Comparison of ENCODE assay signal across 1 cellular context in genomic region chr19:18312021-18312534, GRCh38.
TF ChIP-seq lines count a peak whose summit lies in the region.

No MANE protein-coding gene starts in this region.

TF ChIP-seq in HepG2, 621 proteins besides CTCF, POLR2A, EP300 and RAD21 (continues in another document):
- TF ChIP-seq NR2C2 (CRISPR knock-in tag; IDR thresholded peaks at IDR 0.05; ENCODE audit: borderline replicate concordance) (peak; percentile 41; the same call in 1 of the 2 replicates), ZNF468 (CRISPR knock-in tag; IDR thresholded peaks at IDR 0.05) (no peak), ZNF121 (CRISPR knock-in tag; IDR thresholded peaks at IDR 0.05) (peak; percentile 64), HOXA5 (CRISPR knock-in tag; IDR thresholded peaks at IDR 0.05) (no peak), THRA (CRISPR knock-in tag; IDR thresholded peaks at IDR 0.05; ENCODE audit: borderline replicate concordance) (peak; percentile 78; the same call in 1 of the 2 replicates), AGO2 (optimal IDR thresholded peaks at IDR 0.05; ENCODE audit: low read depth, low read length) (peak; percentile 6), ZNF687 (CRISPR knock-in tag; IDR thresholded peaks at IDR 0.05) (peak; percentile 40), GABPA (IDR thresholded peaks at IDR 0.05; ENCODE audit: low read depth, low read length) (no peak), GABPA (CRISPR knock-in tag; IDR thresholded peaks at IDR 0.05; ENCODE audit: low read depth) (no peak), RARA (CRISPR knock-in tag; IDR thresholded peaks at IDR 0.05) (peak; percentile 75), ZNF274 (CRISPR knock-in tag; IDR thresholded peaks at IDR 0.05) (no peak), ZNF574 (CRISPR knock-in tag; IDR thresholded peaks at IDR 0.05) (no peak), RXRB (CRISPR knock-in tag; IDR thresholded peaks at IDR 0.05; ENCODE audit: borderline replicate concordance) (peak; percentile 65), GMEB2 (CRISPR knock-in tag; IDR thresholded peaks at IDR 0.05; ENCODE audit: low read depth) (no peak), ZNF543 (CRISPR knock-in tag; IDR thresholded peaks at IDR 0.05) (no peak), MED1 (CRISPR knock-in tag; IDR thresholded peaks at IDR 0.05) (peak; percentile 22; the same call in 1 of the 2 replicates), HIVEP1 (CRISPR knock-in tag; IDR thresholded peaks at IDR 0.05) (peak; percentile 55; the same call in 1 of the 2 replicates), ESRRA (CRISPR knock-in tag; IDR thresholded peaks at IDR 0.05; ENCODE audit: low read depth) (peak; percentile 61; the same call in 1 of the 2 replicates), JUND (CRISPR knock-in tag; IDR thresholded peaks at IDR 0.05) (no peak), GATAD2A (CRISPR knock-in tag; IDR thresholded peaks at IDR 0.05) (peak; percentile 37; the same call in 1 of the 2 replicates), PAXIP1 (CRISPR knock-in tag; conservative IDR thresholded peaks at IDR 0.05) (0 out of 2 replicates have a peak, but pooled peaks have one; percentile 33), PATZ1 (CRISPR knock-in tag; IDR thresholded peaks at IDR 0.05) (peak; percentile 29; the same call in 1 of the 2 replicates), RXRA (CRISPR knock-in tag; IDR thresholded peaks at IDR 0.05) (peak; percentile 84), ZSCAN30 (CRISPR knock-in tag; IDR thresholded peaks at IDR 0.05) (no peak), NR2F1 (CRISPR knock-in tag; IDR thresholded peaks at IDR 0.05) (peak in 1 of 2 experiments; percentile 42; a peak in 2 of 4 replicates), RBM22 (optimal IDR thresholded peaks at IDR 0.05; ENCODE audit: low read length) (peak; percentile 23), ZNF10 (CRISPR knock-in tag; IDR thresholded peaks at IDR 0.05; ENCODE audit: borderline replicate concordance, low read depth) (no peak), ZFX (CRISPR knock-in tag; IDR thresholded peaks at IDR 0.05; ENCODE audit: low read depth) (peak; percentile 37; the same call in 1 of the 2 replicates), ZNF609 (CRISPR knock-in tag; IDR thresholded peaks at IDR 0.05; ENCODE audit: borderline replicate concordance) (peak; percentile 40; the same call in 1 of the 2 replicates), NR2F6 (IDR thresholded peaks at IDR 0.05) (no peak; the same call in 1 of the 2 replicates), NR2F6 (CRISPR knock-in tag; IDR thresholded peaks at IDR 0.05) (peak; percentile 32; the same call in 1 of the 2 replicates), CAMTA2 (CRISPR knock-in tag; IDR thresholded peaks at IDR 0.05; ENCODE audit: borderline replicate concordance) (no peak), ZFP62 (CRISPR knock-in tag; IDR thresholded peaks at IDR 0.05) (no peak), NFYB (CRISPR knock-in tag; IDR thresholded peaks at IDR 0.05) (no peak)
